9 cellular contexts compared by ENCODE assay signal in the genomic region with DNA sequence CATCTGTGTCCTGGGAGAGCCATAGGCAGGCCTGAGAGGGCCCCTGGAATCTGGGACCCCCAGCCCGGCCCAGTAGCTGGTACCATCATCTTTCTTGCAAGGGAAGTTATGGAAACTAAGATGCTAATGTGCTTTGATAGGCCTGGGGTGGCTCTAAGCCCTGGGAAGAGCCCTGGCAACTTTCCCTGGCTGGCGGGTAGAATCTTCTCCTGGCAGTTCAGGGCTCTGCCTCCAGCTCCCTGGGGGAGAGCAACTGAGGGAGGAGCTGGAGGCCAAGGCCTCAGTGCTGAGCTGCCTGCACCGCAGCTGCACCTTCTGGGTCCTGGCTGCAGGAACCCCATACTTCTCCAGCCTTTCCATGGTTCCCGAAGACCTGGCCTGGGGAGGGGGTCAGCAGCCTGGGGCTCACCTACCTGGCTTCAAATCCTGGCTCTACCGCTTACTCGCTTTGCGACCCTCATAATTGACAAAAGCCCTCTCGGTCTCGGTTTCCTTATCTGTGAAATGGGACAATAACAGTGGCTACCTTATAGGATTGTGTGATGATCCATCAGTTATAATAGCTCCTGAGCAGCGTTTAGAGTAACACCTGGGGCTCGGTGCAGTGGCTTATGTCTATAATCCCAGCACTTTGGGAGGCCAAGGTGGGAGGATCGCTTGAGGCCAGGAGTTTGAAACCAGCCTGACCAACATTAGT.
DNase-seq lines count a peak whose midpoint lies in the region; ATAC-seq, FAIRE-seq and TF ChIP-seq lines count a peak whose summit lies in the region.
"Had no signal": no experiment of that assay in that cellular context is flagged by ENCODE, and none has a peak within 500 bp of the region (broad histone marks: within the 10 kb centered on the region; RNA-seq: fewer than 3 reads in every experiment).

No MANE protein-coding gene starts in this region.

- intact Hi-C loops in mucosa of descending colon (cut with DNase I, micrococcal nuclease), result no loop called here

- H3K4me3 Mint-ChIP-seq in endothelial cell (ENCODE audit: unreplicated experiment) (no peak overlapping the region), progenitor cell of endocrine pancreas (ENCODE audit: low read depth) (no peak overlapping the region)

- CTCF ChIA-PET in RWPE1 (lab: Yijun Ruan, JAX), result no interaction called here

- POLR2A ChIA-PET in RWPE1 (lab: Yijun Ruan, JAX; ENCODE audit: low non-redundant PET), result no interaction called here

- no peaks in the 10 kb centered on the region for H3K9me3 ChIP-seq in mucosa of descending colon

- ATAC-seq in mucosa of descending colon (no peak), HG03097 (IDR thresholded peaks at IDR 0.05; ENCODE audit: low FRiP score, unreplicated experiment) (no peak)

- no peaks in the 10 kb centered on the region for H3K36me3 ChIP-seq in mucosa of descending colon (ENCODE audit: low read depth)

- H3K27ac Mint-ChIP-seq in endothelial cell (ENCODE audit: unreplicated experiment) (peak overlapping the region; percentile 94), progenitor cell of endocrine pancreas (peak overlapping the region; percentile 33)

- DNase-seq in GM12891 (ENCODE audit: insufficient read length, low spot score) (no peak), RWPE1 (ENCODE audit: low spot score) (no peak), endothelial cell (ENCODE audit: low spot score) (no peak), progenitor cell of endocrine pancreas (ENCODE audit: low spot score, unreplicated experiment) (no peak), NCI-H2107 (lab: John Stamatoyannopoulos, UW) (no peak), mucosa of descending colon (no peak), epidermal melanocyte (ENCODE audit: insufficient read length, low spot score) (no peak)
- DNase-seq: midbrain had no signal

- peak overlapping the region; percentile 96 for H3K27ac ChIP-seq in RWPE1

- TF ChIP-seq CTCF in RWPE1 (conservative IDR thresholded peaks at IDR 0.05; ENCODE audit: low read depth) (no peak), endothelial cell (IDR thresholded peaks at IDR 0.05; ENCODE audit: unreplicated experiment) (no peak), progenitor cell of endocrine pancreas (IDR thresholded peaks at IDR 0.05; ENCODE audit: unreplicated experiment) (no peak), mucosa of descending colon (IDR thresholded peaks at IDR 0.05) (no peak)

- H3K27me3 Mint-ChIP-seq in endothelial cell (ENCODE audit: unreplicated experiment) (peaks cover 20% of the 10 kb centered on the region), progenitor cell of endocrine pancreas (no peaks in the 10 kb centered on the region)

- no peak for TF ChIP-seq POLR2A in GM12891 (IDR thresholded peaks at IDR 0.05; ENCODE audit: low read depth, low read length)

- peaks cover 38% of the 10 kb centered on the region for H3K4me1 ChIP-seq in mucosa of descending colon (ENCODE audit: low read depth)

- no peak overlapping the region for H3K4me3 ChIP-seq in mucosa of descending colon

- no peaks in the 10 kb centered on the region for H3K9me3 Mint-ChIP-seq in endothelial cell (ENCODE audit: unreplicated experiment)
- H3K9me3 Mint-ChIP-seq in progenitor cell of endocrine pancreas (ENCODE audit: low read depth), result no peaks in the 10 kb centered on the region

- H3K4me1 Mint-ChIP-seq in endothelial cell (ENCODE audit: unreplicated experiment), result peaks cover 98% of the 10 kb centered on the region
- H3K4me1 Mint-ChIP-seq in progenitor cell of endocrine pancreas (ENCODE audit: low read depth), result peaks cover 64% of the 10 kb centered on the region

- peaks cover 22% of the 10 kb centered on the region for H3K36me3 Mint-ChIP-seq in endothelial cell (ENCODE audit: low read depth, unreplicated experiment)
- H3K36me3 Mint-ChIP-seq in progenitor cell of endocrine pancreas (ENCODE audit: insufficient read depth), result peaks cover 3% of the 10 kb centered on the region

- peak; percentile 35 for FAIRE-seq in GM12891 (lab: Jason Lieb, UNC)

TF ChIP-seq in GM12891, 5 proteins besides CTCF, POLR2A, EP300 and RAD21:
- TF ChIP-seq PAX5 (IDR thresholded peaks at IDR 0.05; ENCODE audit: insufficient read depth, low read length, severe bottlenecking), result no peak
- TF ChIP-seq SPI1 (IDR thresholded peaks at IDR 0.05; ENCODE audit: low read depth, low read length), result no peak
